ENCODE assay signal across 8 cellular contexts in genomic region chr3:139533781-139534443, GRCh38. TPM values are rescaled to one million over a fixed set of nuclear protein-coding genes. Genes with fewer than 3 reads are reported as not detected.
DNase-seq lines count a peak whose midpoint lies in the region; ATAC-seq and TF ChIP-seq lines count a peak whose summit lies in the region.

No MANE protein-coding gene starts in this region.

- intact Hi-C loops in heart left ventricle (cut with DNase I), result loop anchor here in 1 of 10 donors (10.0 kb wide), 1 partner anchor 141 kb away; the partner anchor contains the start of gene NMNAT3

- CTCF ChIA-PET in RWPE1 (lab: Yijun Ruan, JAX), result interaction anchor here (0.6 to 1.5 kb wide), 5 partner anchors 8 to 1712 kb away, joined by 3 to 5 read pairs (median 3); no protein-coding TSS in a partner anchor

- H3K4me3 ChIP-seq in heart left ventricle (no peak overlapping the region), suprapubic skin (no peak overlapping the region)

- ATAC-seq in HG02981 (IDR thresholded peaks at IDR 0.05; ENCODE audit: unreplicated experiment) (peak; percentile 42), heart left ventricle (peak in 2 of 4 donors; percentile 23 to 48), HG03039 (IDR thresholded peaks at IDR 0.05; ENCODE audit: unreplicated experiment) (no peak)

- WGBS in heart left ventricle, 4 donors, result 44 to 56% (median 50%) methylated on average over 14 to 15 of the region's 15 CpGs
- WGBS in suprapubic skin, result 77% methylated on average over 15 of the region's 15 CpGs

- H3K27ac ChIP-seq in RWPE1, result peak overlapping the region; percentile 89
- H3K27ac ChIP-seq in heart left ventricle, result peak overlapping the region in 11 of 12 donors; percentile 42 to 80 (median 70)
- peak overlapping the region; percentile 64 for H3K27ac ChIP-seq in suprapubic skin

- in situ Hi-C loops in Caki2 (cut with HindIII; ENCODE audit: low pct_unique_long_range_greater_than_20kb, low sequenced_read_pairs), result no loop called here

- POLR2A ChIA-PET in RWPE1 (lab: Yijun Ruan, JAX; ENCODE audit: low non-redundant PET), result no interaction called here

- H3K36me3 ChIP-seq in heart left ventricle, result no peaks in the 10 kb centered on the region
- H3K36me3 ChIP-seq in suprapubic skin, result no peaks in the 10 kb centered on the region

- DNase-seq in Caki2 (ENCODE audit: low read depth), result peak; percentile 77
- DNase-seq in RWPE1 (ENCODE audit: low spot score), result peak; percentile 41
- DNase-seq in heart left ventricle, result peak in 4 of 5 donors; percentile 36 to 53 (median 47)
- DNase-seq in suprapubic skin (ENCODE audit: low spot score in 2 of 2), result no peak
- DNase-seq in activated CD4-positive, CD25-positive, alpha-beta regulatory T cell (lab: John Stamatoyannopoulos, UW), result no peak
- DNase-seq in NOMO-1 treated with DMSO at 0.1 percent for 48 hours (lab: John Stamatoyannopoulos, UW; ENCODE audit: unreplicated experiment), result no peak

- TF ChIP-seq POLR2A in heart left ventricle (IDR thresholded peaks at IDR 0.05) (no peak), suprapubic skin (IDR thresholded peaks at IDR 0.05) (no peak)

- TF ChIP-seq CTCF in RWPE1 (conservative IDR thresholded peaks at IDR 0.05; ENCODE audit: low read depth) (no peak), heart left ventricle (IDR thresholded peaks at IDR 0.05) (no peak), suprapubic skin (IDR thresholded peaks at IDR 0.05) (no peak)

- peaks cover 0 to 1% (median 0%) of the 10 kb centered on the region in 9 donors for H3K27me3 ChIP-seq in heart left ventricle
- H3K27me3 ChIP-seq in suprapubic skin, result no peaks in the 10 kb centered on the region

- peaks cover 11 to 60% (median 42%) of the 10 kb centered on the region in 12 donors for H3K4me1 ChIP-seq in heart left ventricle
- peaks cover 24% of the 10 kb centered on the region for H3K4me1 ChIP-seq in suprapubic skin

- TF ChIP-seq EP300 in suprapubic skin (IDR thresholded peaks at IDR 0.05), result no peak

- H3K9me3 ChIP-seq in heart left ventricle, result no peaks in the 10 kb centered on the region
- H3K9me3 ChIP-seq in suprapubic skin, result no peaks in the 10 kb centered on the region

RNA-seq across cellular contexts. Expression of gene RBP1, which starts 5.6 kb away (rescaled TPM):
- total RNA-seq in Caki2 (2014; rRNA removed; shearing (Covaris generic); ENCODE audit: low replicate concordance), result 15.9 and 29.5 TPM in 2 replicates
- total RNA-seq in heart left ventricle, result 10 to 100 TPM in 8 of 9 donors, 1 to 10 TPM in 1; 9.4 to 32.0 (median 13.0) TPM
- 10 to 100 TPM; 26.4 to 27.5 TPM for polyA plus RNA-seq in heart left ventricle
- 10 to 100 TPM in 2 of 4 donors, 1 to 10 TPM in 2; 5.6 to 36.2 (median 13.4) TPM for total RNA-seq in suprapubic skin

RNA-seq across cellular contexts. Expression of gene RBP2, which starts 57.6 kb away (rescaled TPM):
- total RNA-seq in Caki2 (2014; rRNA removed; shearing (Covaris generic); ENCODE audit: low replicate concordance), result not detected in 2 replicates
- total RNA-seq in heart left ventricle (not detected), suprapubic skin (not detected)
- polyA plus RNA-seq in heart left ventricle, result under 1 TPM in 1 of 2 donors, not detected in 1; 0.25 TPM

Comparison
In these comparisons a context has a peak if more than half of its experiments do, and no peak if none do; other contexts are left out.
1. DNase-seq: peak in Caki2 (single experiment), RWPE1 (single experiment) and heart left ventricle (4 of 5); none in suprapubic skin (0 of 2), activated CD4-positive, CD25-positive, alpha-beta regulatory T cell (0 of 4) and NOMO-1 treated with DMSO at 0.1 percent for 48 hours (single experiment).
2. Peak in every context shown above with its lines, with median percentiles within 50 percentile points of each other: H3K27ac ChIP-seq.